Comparison of ENCODE assay signal across 8 cellular contexts in genomic region chr20:23995905-23996666, GRCh38. TPM values are rescaled to one million over a fixed set of nuclear protein-coding genes. Genes with fewer than 3 reads are reported as not detected.
DNase-seq lines count a peak whose midpoint lies in the region; ATAC-seq and TF ChIP-seq lines count a peak whose summit lies in the region.

No MANE protein-coding gene starts in this region.

- in situ Hi-C loops in Panc1 (cut with HindIII; ENCODE audit: low pct_unique_long_range_greater_than_20kb, low sequenced_read_pairs) = no loop called here

- H3K27me3 ChIP-seq in Panc1 (ENCODE audit: control insufficient read depth, insufficient read depth, low read length) = peaks cover 4% of the 10 kb centered on the region; the same call in 1 of the 2 replicates
- no peaks in the 10 kb centered on the region for H3K27me3 ChIP-seq in cardiac muscle cell

- no peak for DNase-seq in AG04449 (ENCODE audit: low read depth, low spot score)
- DNase-seq in Panc1 (ENCODE audit: low read depth, low spot score) = peak; percentile 10
- DNase-seq in activated T-helper 1 cell treated with anti-CD3 and anti-CD28 coated beads, Interleukin-2, amount 50 U/mL, for 16 hours (ENCODE audit: low read depth in 1 of 2, low spot score in 1 of 2) = peak; percentile 32 to 56
- DNase-seq in cardiac muscle cell (ENCODE audit: low read depth in 1 of 2, low spot score in 1 of 2) = peak; percentile 52 to 80
- peak; percentile 83 for DNase-seq in sciatic nerve (ENCODE audit: low spot score)
- DNase-seq in epidermal melanocyte (ENCODE audit: insufficient read length, low spot score) = no peak

- POLR2A ChIA-PET in AG04449 (lab: Yijun Ruan, JAX) = no interaction called here
- POLR2A ChIA-PET in Panc1 (lab: Charles Lee) = no interaction called here

- H3K4me3 ChIP-seq in AG04449 (ENCODE audit: low read depth, low read length) (no peak overlapping the region), Panc1 (ENCODE audit: low read depth in 2 of 2, low read length in 2 of 2) (no peak overlapping the region), cardiac muscle cell (no peak overlapping the region)

- no TSS peak for BruUV-seq in Panc1 (replicated peaks; lab: Mats Ljungman, UMichigan)

- intact Hi-C loops in Panc1 (cut with micrococcal nuclease; ENCODE audit: unreplicated experiment) = loop anchor here (1.0 to 5.0 kb wide), 3 partner anchors 59 to 329 kb away; no protein-coding TSS in a partner anchor
- intact Hi-C loops in sciatic nerve (cut with DNase I) = no loop called here

- CTCF ChIA-PET in AG04449 (lab: Yijun Ruan, JAX) = interaction anchor here (0.8 to 1.5 kb wide), 5 partner anchors 11 to 116 kb away, joined by 3 to 5 read pairs (median 3); no protein-coding TSS in a partner anchor
- CTCF ChIA-PET in Panc1 (lab: Charles Lee) = no interaction called here

- H3K9me3 ChIP-seq in Panc1 (ENCODE audit: control insufficient read depth, insufficient read depth, low read depth, low read length) = no peaks in the 10 kb centered on the region
- H3K9me3 ChIP-seq in cardiac muscle cell (ENCODE audit: low read depth) = no peaks in the 10 kb centered on the region

- peak; percentile 48 for ATAC-seq in GM18861 (IDR thresholded peaks at IDR 0.05; ENCODE audit: unreplicated experiment)
- ATAC-seq in Panc1 = peak; percentile 62; the same call in 1 of the 2 replicates
- ATAC-seq in sciatic nerve = no peak
- ATAC-seq in HG02970 (IDR thresholded peaks at IDR 0.05; ENCODE audit: low FRiP score, unreplicated experiment) = no peak

- H3K27ac ChIP-seq in Panc1 (ENCODE audit: low read length) = no peak overlapping the region
- H3K27ac ChIP-seq in cardiac muscle cell = no peak overlapping the region

- H3K4me1 ChIP-seq in Panc1 (ENCODE audit: control insufficient read depth, insufficient read depth, low read length) (no peaks in the 10 kb centered on the region), cardiac muscle cell (ENCODE audit: low read depth) (no peaks in the 10 kb centered on the region)

- H3K36me3 ChIP-seq in Panc1 (ENCODE audit: control insufficient read depth, insufficient read depth, low read length) (no peaks in the 10 kb centered on the region), cardiac muscle cell (no peaks in the 10 kb centered on the region)

- peak; percentile 73 for TF ChIP-seq CTCF in AG04449 (IDR thresholded peaks at IDR 0.05; ENCODE audit: insufficient read depth, low read length, missing control alignments)
- peak; percentile 72 for TF ChIP-seq CTCF in Panc1 (IDR thresholded peaks at IDR 0.05)
- TF ChIP-seq CTCF in cardiac muscle cell (IDR thresholded peaks at IDR 0.05; ENCODE audit: low read depth, low read length) = peak; percentile 67

RNA-seq across cellular contexts. Expression of gene GGTLC1, which starts 7.5 kb away (rescaled TPM):
- 0.18 TPM for total RNA-seq in Panc1 (2021; ENCODE audit: unreplicated experiment)
- not detected for polyA plus RNA-seq in Panc1 (2012; ENCODE audit: insufficient read length)
- not detected in 2 replicates for total RNA-seq in cardiac muscle cell
- polyA plus RNA-seq in cardiac muscle cell = not detected in 2 replicates
- not detected for total RNA-seq in sciatic nerve

Comparison
In these comparisons a context has a peak if more than half of its experiments do, and no peak if none do; other contexts are left out.
1. DNase-seq: peak in Panc1 (single experiment), activated T-helper 1 cell treated with anti-CD3 and anti-CD28 coated beads, Interleukin-2, amount 50 U/mL, for 16 hours (2 of 2), cardiac muscle cell (2 of 2) and sciatic nerve (single experiment); none in AG04449 (single experiment) and epidermal melanocyte (single experiment).
2. ATAC-seq: peak in GM18861 (single experiment) and Panc1 (single experiment); none in sciatic nerve (single experiment) and HG02970 (single experiment).
3. Peak in every context shown above with its lines, with median percentiles within 50 percentile points of each other: CTCF ChIP-seq.